ENCODE assay signal across 12 cellular contexts in genomic region chr5:42953061-42953460, GRCh38.
DNase-seq lines count a peak whose midpoint lies in the region; ATAC-seq and TF ChIP-seq lines count a peak whose summit lies in the region.
"Had no signal": no experiment of that assay in that cellular context is flagged by ENCODE, and none has a peak within 500 bp of the region (broad histone marks: within the 10 kb centered on the region; RNA-seq: fewer than 3 reads in every experiment).

No MANE protein-coding gene starts in this region.

- 40% methylated on average over 14 of the region's 16 CpGs for WGBS in suprapubic skin

- CTCF ChIA-PET in activated naive CD4-positive, alpha-beta T cell treated with anti-CD3 and anti-CD28 coated beads, Interleukin-2, amount 10 ng/mL, durations not matched to agents 7 days and 5 days (lab: Charles Lee) = interaction anchor here (0.7 to 7.6 kb wide), 3 partner anchors 38 to 89 kb away, joined by 3 to 63 read pairs (median 10); no protein-coding TSS in a partner anchor
- CTCF ChIA-PET in activated CD4-positive, alpha-beta memory T cell treated with anti-CD3 and anti-CD28 coated beads, Interleukin-2, amount 10 ng/mL, durations not matched to agents 7 days and 5 days (lab: Charles Lee) = interaction anchor here (0.7 to 7.0 kb wide), 6 partner anchors 34 to 531 kb away, joined by 3 to 58 read pairs (median 11); no protein-coding TSS in a partner anchor

- peak overlapping the region; percentile 100 for H3K27ac Mint-ChIP-seq in activated naive CD4-positive, alpha-beta T cell treated with anti-CD3 and anti-CD28 coated beads, Interleukin-2, amount 10 ng/mL, durations not matched to agents 7 days and 5 days
- peak overlapping the region in 1 of 2 donors; percentile 91 for H3K27ac Mint-ChIP-seq in activated naive CD4-positive, alpha-beta T cell treated with anti-CD3 and anti-CD28 coated beads, Interleukin-2, amount 50 U/mL, for 72 hours
- peak overlapping the region; percentile 100 for H3K27ac Mint-ChIP-seq in activated CD4-positive, alpha-beta memory T cell treated with anti-CD3 and anti-CD28 coated beads, Interleukin-2, amount 10 ng/mL, durations not matched to agents 7 days and 5 days

- no peaks in the 10 kb centered on the region for H3K9me3 ChIP-seq in suprapubic skin

- TF ChIP-seq EP300 in suprapubic skin (IDR thresholded peaks at IDR 0.05) = no peak

- TF ChIP-seq CTCF in fibroblast of pulmonary artery (IDR thresholded peaks at IDR 0.05; ENCODE audit: low read length, missing control alignments) (no peak), suprapubic skin (IDR thresholded peaks at IDR 0.05) (no peak)

- peak overlapping the region; percentile 96 for H3K4me3 Mint-ChIP-seq in activated naive CD4-positive, alpha-beta T cell treated with anti-CD3 and anti-CD28 coated beads, Interleukin-2, amount 10 ng/mL, durations not matched to agents 7 days and 5 days
- peak overlapping the region; percentile 85 for H3K4me3 Mint-ChIP-seq in activated CD4-positive, alpha-beta memory T cell treated with anti-CD3 and anti-CD28 coated beads, Interleukin-2, amount 10 ng/mL, durations not matched to agents 7 days and 5 days

- peaks cover 47% of the 10 kb centered on the region for H3K4me1 Mint-ChIP-seq in activated naive CD4-positive, alpha-beta T cell treated with anti-CD3 and anti-CD28 coated beads, Interleukin-2, amount 10 ng/mL, durations not matched to agents 7 days and 5 days
- peaks cover 33% of the 10 kb centered on the region for H3K4me1 Mint-ChIP-seq in activated CD4-positive, alpha-beta memory T cell treated with anti-CD3 and anti-CD28 coated beads, Interleukin-2, amount 10 ng/mL, durations not matched to agents 7 days and 5 days

- H3K9me3 Mint-ChIP-seq in activated naive CD4-positive, alpha-beta T cell treated with anti-CD3 and anti-CD28 coated beads, Interleukin-2, amount 10 ng/mL, durations not matched to agents 7 days and 5 days = peaks cover 13% of the 10 kb centered on the region
- H3K9me3 Mint-ChIP-seq in activated naive CD4-positive, alpha-beta T cell treated with anti-CD3 and anti-CD28 coated beads, Interleukin-2, amount 50 U/mL, for 72 hours = peaks cover 13% of the 10 kb centered on the region in 2 donors
- peaks cover 11% of the 10 kb centered on the region for H3K9me3 Mint-ChIP-seq in activated CD4-positive, alpha-beta memory T cell treated with anti-CD3 and anti-CD28 coated beads, Interleukin-2, amount 10 ng/mL, durations not matched to agents 7 days and 5 days

- DNase-seq in activated naive CD4-positive, alpha-beta T cell treated with anti-CD3 and anti-CD28 coated beads, Interleukin-2, amount 10 ng/mL, durations not matched to agents 7 days and 5 days = no peak
- DNase-seq in activated naive CD4-positive, alpha-beta T cell treated with anti-CD3 and anti-CD28 coated beads, Interleukin-2, amount 50 U/mL, for 72 hours (ENCODE audit: low spot score in 2 of 2) = no peak
- DNase-seq in activated CD4-positive, alpha-beta memory T cell treated with anti-CD3 and anti-CD28 coated beads, Interleukin-2, amount 10 ng/mL, durations not matched to agents 7 days and 5 days = no peak
- peak; percentile 60 for DNase-seq in fibroblast of pulmonary artery (ENCODE audit: low read depth)
- DNase-seq in suprapubic skin (ENCODE audit: low spot score in 2 of 2) = no peak
- DNase-seq in Kasumi-1 (lab: John Stamatoyannopoulos, UW) = no peak
- DNase-seq in NCI-H1092 treated with DMSO at 0.1 percent for 48 hours (lab: John Stamatoyannopoulos, UW) = no peak
- no peak for DNase-seq in dedifferentiated amniotic fluid mesenchymal stem cell (ENCODE audit: extremely low spot score)
- DNase-seq: AML-193, MV-4-11, NCI-H446 treated with DMSO at 0.1 percent for 48 hours had no signal

- no peaks in the 10 kb centered on the region for H3K36me3 ChIP-seq in suprapubic skin

- H3K4me3 ChIP-seq in fibroblast of pulmonary artery (replicated peaks; ENCODE audit: low read depth, low read length) (peak overlapping the region; percentile 66), suprapubic skin (peak overlapping the region; percentile 65)

- H3K27ac ChIP-seq in suprapubic skin = no peak overlapping the region
- H3K27ac ChIP-seq: parathyroid adenoma had no signal

- POLR2A ChIA-PET in activated CD4-positive, alpha-beta memory T cell treated with anti-CD3 and anti-CD28 coated beads, Interleukin-2, amount 10 ng/mL, durations not matched to agents 7 days and 5 days (lab: Charles Lee) = interaction anchor here (0.7 to 7.8 kb wide), 11 partner anchors 11 to 536 kb away, joined by 3 to 393 read pairs (median 39); partner anchors contain the start of genes ANXA2R and ZNF131

- peaks cover 45% of the 10 kb centered on the region for H3K4me1 ChIP-seq in suprapubic skin
- H3K4me1 ChIP-seq: parathyroid adenoma had no signal

- no peak for TF ChIP-seq POLR2A in suprapubic skin (IDR thresholded peaks at IDR 0.05)

- peaks cover 9% of the 10 kb centered on the region for H3K27me3 Mint-ChIP-seq in activated naive CD4-positive, alpha-beta T cell treated with anti-CD3 and anti-CD28 coated beads, Interleukin-2, amount 10 ng/mL, durations not matched to agents 7 days and 5 days
- H3K27me3 Mint-ChIP-seq in activated CD4-positive, alpha-beta memory T cell treated with anti-CD3 and anti-CD28 coated beads, Interleukin-2, amount 10 ng/mL, durations not matched to agents 7 days and 5 days = no peaks in the 10 kb centered on the region

- no peak for ATAC-seq in activated naive CD4-positive, alpha-beta T cell treated with anti-CD3 and anti-CD28 coated beads, Interleukin-2, amount 50 U/mL, for 72 hours

- peaks cover 79% of the 10 kb centered on the region for H3K27me3 ChIP-seq in suprapubic skin

- peaks cover 20% of the 10 kb centered on the region for H3K36me3 Mint-ChIP-seq in activated naive CD4-positive, alpha-beta T cell treated with anti-CD3 and anti-CD28 coated beads, Interleukin-2, amount 10 ng/mL, durations not matched to agents 7 days and 5 days
- H3K36me3 Mint-ChIP-seq in activated naive CD4-positive, alpha-beta T cell treated with anti-CD3 and anti-CD28 coated beads, Interleukin-2, amount 50 U/mL, for 72 hours = peaks cover 12 to 20% of the 10 kb centered on the region in 2 donors
- peaks cover 26% of the 10 kb centered on the region for H3K36me3 Mint-ChIP-seq in activated CD4-positive, alpha-beta memory T cell treated with anti-CD3 and anti-CD28 coated beads, Interleukin-2, amount 10 ng/mL, durations not matched to agents 7 days and 5 days (ENCODE audit: low read depth)
